ENCODE assay signal across 1 cellular context in genomic region chr6:10140121-10140520, GRCh38.
TF ChIP-seq lines count a peak whose summit lies in the region.

No MANE protein-coding gene starts in this region.

TF ChIP-seq in H1, 55 proteins besides CTCF, POLR2A, EP300 and RAD21:
- TF ChIP-seq TCF12 (IDR thresholded peaks at IDR 0.05; ENCODE audit: low read depth, low read length), result no peak
- TF ChIP-seq KDM4A (IDR thresholded peaks at IDR 0.05; ENCODE audit: low read depth, low read length, severe bottlenecking), result no peak
TF ChIP-seq in H1: peak in this region for 0.
